Comparison of ENCODE assay signal across 11 cellular contexts in the genomic region with DNA sequence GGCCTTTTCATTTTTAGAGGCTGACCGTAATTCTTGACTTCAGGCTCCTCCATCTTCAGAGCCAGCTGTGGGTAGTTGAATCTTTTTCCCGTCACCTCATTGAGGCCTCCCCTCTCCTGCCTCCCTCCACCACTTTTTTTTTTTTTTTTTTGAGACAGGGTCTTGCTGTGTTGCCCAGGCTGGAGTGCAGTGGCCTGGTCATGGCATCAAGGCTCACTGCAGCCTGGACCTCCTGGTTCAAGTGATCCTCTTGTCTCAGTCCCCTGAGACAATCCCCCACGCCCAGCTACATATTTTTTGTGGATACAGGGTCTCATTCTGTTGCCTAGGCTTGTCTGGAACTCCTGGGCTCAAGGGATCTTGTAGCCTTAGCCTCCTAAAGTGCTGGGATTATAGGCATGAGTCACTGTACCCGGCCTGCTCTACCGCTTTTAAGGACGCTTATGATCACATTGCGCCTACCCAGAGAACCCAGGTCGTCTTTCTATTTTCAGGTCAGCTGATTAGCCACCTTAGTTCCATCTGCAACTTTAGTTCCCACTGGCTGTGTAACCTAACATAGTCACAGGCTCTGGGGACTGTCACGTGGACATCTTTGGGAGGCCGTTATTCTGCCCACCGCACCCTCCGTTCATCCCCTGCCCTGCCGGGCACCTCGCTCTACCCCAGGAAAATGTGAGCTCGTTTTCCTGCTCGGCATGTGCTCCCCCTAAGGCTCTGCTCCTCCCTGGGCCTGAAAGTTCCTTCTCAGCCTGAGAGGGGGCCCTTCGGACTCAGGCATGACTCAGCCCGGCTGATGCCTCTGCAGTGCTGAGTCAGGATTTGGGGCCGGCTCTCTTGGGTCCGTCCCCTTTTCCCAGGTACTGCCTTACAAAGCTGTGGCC. TPM values are rescaled to one million over a fixed set of nuclear protein-coding genes. Genes with fewer than 3 reads are reported as not detected.
A peak's percentile ranks its signal among the peaks of the same experiment; 100 is the strongest.
DNase-seq lines count a peak whose midpoint lies in the region; ATAC-seq and TF ChIP-seq lines count a peak whose summit lies in the region.
"Had no signal": no experiment of that assay in that cellular context is flagged by ENCODE, and none has a peak within 500 bp of the region (broad histone marks: within the 10 kb centered on the region; RNA-seq: fewer than 3 reads in every experiment).

No MANE protein-coding gene starts in this region.

- H3K4me1 ChIP-seq in endodermal cell (ENCODE audit: control insufficient read depth, insufficient read depth, low read length) (no peaks in the 10 kb centered on the region), testis (peaks cover 21% of the 10 kb centered on the region)

- H3K9me3 ChIP-seq in endodermal cell (ENCODE audit: control insufficient read depth, low read length) (no peaks in the 10 kb centered on the region), testis (no peaks in the 10 kb centered on the region)

- H3K36me3 Mint-ChIP-seq in endodermal cell (ENCODE audit: low read depth) (peaks cover 7% of the 10 kb centered on the region), progenitor cell of endocrine pancreas (ENCODE audit: insufficient read depth) (no peaks in the 10 kb centered on the region)
- H3K36me3 Mint-ChIP-seq: memory B cell had no signal

- no peak overlapping the region for H3K9ac ChIP-seq in endodermal cell (ENCODE audit: extremely low read depth, low read length, poor library complexity, severe bottlenecking)

- H3K27ac Mint-ChIP-seq in endodermal cell (peak overlapping the region; percentile 44), progenitor cell of endocrine pancreas (no peak overlapping the region)
- H3K27ac Mint-ChIP-seq: memory B cell had no signal

- H3K9me3 Mint-ChIP-seq in endodermal cell (no peaks in the 10 kb centered on the region), progenitor cell of endocrine pancreas (ENCODE audit: low read depth) (no peaks in the 10 kb centered on the region)
- H3K9me3 Mint-ChIP-seq: memory B cell had no signal

- no peak for TF ChIP-seq POLR2A in NB4 (IDR thresholded peaks at IDR 0.05; ENCODE audit: extremely low read depth, insufficient read length)
- TF ChIP-seq POLR2A in testis (IDR thresholded peaks at IDR 0.05): no peak

- H3K4me3 Mint-ChIP-seq in endodermal cell (no peak overlapping the region), progenitor cell of endocrine pancreas (ENCODE audit: low read depth) (no peak overlapping the region)
- H3K4me3 Mint-ChIP-seq: memory B cell had no signal

- H3K27me3 Mint-ChIP-seq in endodermal cell (ENCODE audit: insufficient read depth) (peaks cover 14% of the 10 kb centered on the region), progenitor cell of endocrine pancreas (peaks cover 25% of the 10 kb centered on the region)

- H3K27me3 ChIP-seq in endodermal cell (ENCODE audit: control insufficient read depth, insufficient read depth, low read length, poor library complexity, severe bottlenecking) (no peaks in the 10 kb centered on the region), testis (no peaks in the 10 kb centered on the region)

- WGBS in endodermal cell (ENCODE audit: insufficient coverage in 1 of 2, insufficient read length in 1 of 2), 2 experiments: 81 to 86% methylated on average over 15 to 20 of the region's 20 CpGs
- 78 to 86% methylated on average over 20 of the region's 20 CpGs for WGBS in testis, 2 donors

- H3K4me1 Mint-ChIP-seq in endodermal cell: peaks cover 11% of the 10 kb centered on the region
- H3K4me1 Mint-ChIP-seq in progenitor cell of endocrine pancreas (ENCODE audit: low read depth): peaks cover 12% of the 10 kb centered on the region

- no peak overlapping the region for H3K4me3 ChIP-seq in AG10803 (ENCODE audit: low read length)
- H3K4me3 ChIP-seq in NB4 (ENCODE audit: low read depth, low read length): no peak overlapping the region
- H3K4me3 ChIP-seq in endodermal cell (ENCODE audit: low read length): no peak overlapping the region
- H3K4me3 ChIP-seq in testis: no peak overlapping the region

- ATAC-seq in HG02763 (IDR thresholded peaks at IDR 0.05; ENCODE audit: unreplicated experiment): no peak

- H3K36me3 ChIP-seq in endodermal cell (ENCODE audit: control insufficient read depth, insufficient read depth, low read length) (peaks cover 5% of the 10 kb centered on the region), testis (ENCODE audit: low read depth, missing control alignments) (no peaks in the 10 kb centered on the region)

- intact Hi-C loops in testis (cut with DNase I; ENCODE audit: low total_unique reads): no loop called here

- no peak overlapping the region for H3K27ac ChIP-seq in endodermal cell (ENCODE audit: low read depth, low read length)
- no peak overlapping the region for H3K27ac ChIP-seq in testis

- TF ChIP-seq CTCF in AG10803 (conservative IDR thresholded peaks at IDR 0.05; ENCODE audit: low read length): no peak; the same call in 1 of the 2 replicates
- TF ChIP-seq CTCF in NB4 (IDR thresholded peaks at IDR 0.05; ENCODE audit: low read depth, low read length): no peak
- TF ChIP-seq CTCF in endodermal cell (conservative IDR thresholded peaks at IDR 0.05): no peak
- TF ChIP-seq CTCF in progenitor cell of endocrine pancreas (IDR thresholded peaks at IDR 0.05; ENCODE audit: unreplicated experiment): no peak
- TF ChIP-seq CTCF in testis (IDR thresholded peaks at IDR 0.05): no peak

- peak; percentile 57 for DNase-seq in AG10803 (ENCODE audit: low read depth)
- peak; percentile 38 for DNase-seq in NB4 (ENCODE audit: low read depth)
- DNase-seq in endodermal cell: peak; percentile 89
- DNase-seq in mucosa of gallbladder (ENCODE audit: low spot score): peak; percentile 45
- no peak for DNase-seq in NCI-H1105 (lab: John Stamatoyannopoulos, UW)
- no peak for DNase-seq in progenitor cell of endocrine pancreas (ENCODE audit: low spot score, unreplicated experiment)
- DNase-seq in testis: no peak
- DNase-seq: DMS53, NCI-H1092 had no signal

RNA-seq across cellular contexts. Expression of a gene that starts 13.4 kb away (rescaled TPM):
- total RNA-seq in endodermal cell (10 to 100 TPM; 16.8 to 19.4 TPM), mucosa of gallbladder (133 TPM), progenitor cell of endocrine pancreas (17.8 and 19.6 TPM in 2 replicates), testis (10 to 100 TPM; 44.9 to 51.8 TPM)
- 57.6 TPM for polyA plus RNA-seq in endodermal cell (2013, experiment 1 of 2)
- polyA plus RNA-seq in endodermal cell (2013, experiment 2 of 2): 59.4 TPM
- polyA plus RNA-seq in testis (ENCODE audit: insufficient read depth, low read depth, low replicate concordance): 92.8 TPM

RNA-seq across cellular contexts. Expression of a gene that starts 42.1 kb away (rescaled TPM):
- total RNA-seq in endodermal cell: 1 to 10 TPM; 2.5 to 3.6 TPM
- polyA plus RNA-seq in endodermal cell (2013, experiment 1 of 2): 0.21 TPM
- polyA plus RNA-seq in endodermal cell (2013, experiment 2 of 2): not detected
- 22.9 TPM for total RNA-seq in mucosa of gallbladder
- 28.4 and 30.8 TPM in 2 replicates for total RNA-seq in progenitor cell of endocrine pancreas
- total RNA-seq in testis: 1 to 10 TPM; 1.0 to 2.4 TPM
- polyA plus RNA-seq in testis (ENCODE audit: insufficient read depth, low read depth, low replicate concordance): 2.4 TPM

RNA-seq across cellular contexts. Expression of a gene that starts 52.6 kb away (rescaled TPM):
- total RNA-seq in endodermal cell (not detected), mucosa of gallbladder (0.60 TPM), progenitor cell of endocrine pancreas (not detected in 2 replicates), testis (1 to 10 TPM; 1.9 to 5.6 TPM)
- polyA plus RNA-seq in endodermal cell (2013, experiment 1 of 2): not detected
- not detected for polyA plus RNA-seq in endodermal cell (2013, experiment 2 of 2)
- 3.9 TPM for polyA plus RNA-seq in testis (ENCODE audit: insufficient read depth, low read depth, low replicate concordance)

Comparison
In these comparisons a context has a peak if more than half of its experiments do, and no peak if none do; other contexts are left out.
1. DNase-seq: peak in AG10803 (single experiment), NB4 (single experiment), endodermal cell (single experiment) and mucosa of gallbladder (single experiment); none in NCI-H1105 (single experiment), progenitor cell of endocrine pancreas (single experiment) and testis (single experiment).